Comparison of ENCODE assay signal across 31 cellular contexts in the genomic region with DNA sequence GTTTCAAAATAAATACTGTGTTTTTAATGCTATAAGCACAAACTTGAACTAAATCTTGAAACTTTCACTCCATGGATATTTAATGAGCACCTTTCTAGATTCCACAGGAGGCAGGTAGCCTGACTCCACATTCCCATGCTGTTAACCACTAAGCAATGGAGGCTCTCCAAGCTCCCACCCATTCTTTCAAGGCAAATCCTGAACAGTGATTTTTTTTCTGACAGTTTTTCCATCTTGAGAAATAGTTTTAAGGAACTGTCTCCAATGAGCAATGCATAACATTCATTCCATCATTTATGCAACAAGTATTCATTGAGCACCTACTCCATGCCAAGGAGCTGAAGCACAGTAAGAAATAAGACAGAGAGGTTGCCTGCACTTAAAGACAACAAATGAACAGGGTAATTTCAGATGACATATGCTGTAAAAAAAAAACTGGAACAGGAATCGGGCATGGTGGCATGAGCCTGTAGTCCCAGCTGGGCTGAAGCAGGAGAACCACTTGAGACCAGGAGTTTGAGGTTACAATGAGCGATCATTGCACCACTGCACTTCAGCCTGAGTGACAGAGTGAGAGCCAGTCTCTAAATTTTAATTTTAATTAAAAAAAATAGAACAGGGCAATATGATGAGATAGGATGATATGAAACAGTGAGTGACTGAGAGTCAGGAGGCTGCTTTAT.
"Had no signal": no experiment of that assay in that cellular context is flagged by ENCODE, and none has a peak within 500 bp of the region (broad histone marks: within the 10 kb centered on the region; RNA-seq: fewer than 3 reads in every experiment).

No MANE protein-coding gene starts in this region.

- DNase-seq: colonic mucosa; effector CD8-positive, alpha-beta T cell; endodermal cell; hypothalamus; immature natural killer cell; islet precursor cell; kidney glomerular epithelial cell; left colon; left ventricle myocardium superior; mesenchymal stem cell; mucosa of descending colon; naive B cell; right lobe of liver; stimulated activated CD4-positive, alpha-beta T cell treated with anti-CD3 and anti-CD28 coated beads, Interleukin-12 subunit alpha, Interleukin-12 subunit beta, amount 100 ng/mL, for 4 hours; stimulated activated CD4-positive, alpha-beta T cell treated with anti-CD3 and anti-CD28 coated beads, Interleukin-1b, Interleukin-23, amount 100 ng/mL, for 48 hours; stimulated activated CD4-positive, alpha-beta T cell treated with anti-CD3 and anti-CD28 coated beads, Interleukin-4, amount 100 ng/mL, for 1 hour; stimulated activated CD8-positive, alpha-beta memory T cell treated with anti-CD3 and anti-CD28 coated beads, Interleukin-4, amount 100 ng/mL, for 48 hours; stimulated activated naive CD4-positive, alpha-beta T cell; stimulated activated naive CD8-positive, alpha-beta T cell treated with anti-CD3 and anti-CD28 coated beads, Interleukin-15, amount 100 ng/mL, for 72 hours; thyroid gland had no signal

- H3K4me3 Mint-ChIP-seq: dendritic cell treated with granulocyte-macrophage colony-stimulating factor and Interleukin-4, amounts not matched to agents 40 ng/mL and 50 ng/mL, for 4 days; endodermal cell; immature natural killer cell; mesothelial cell of epicardium; naive B cell; natural killer cell treated with Interleukin-12 subunit alpha and Interleukin-12 subunit beta and Interleukin-15 and Interleukin-18, amount 100 ng/mL, for 72 hours; neural crest cell; stimulated activated naive CD8-positive, alpha-beta T cell treated with anti-CD3 and anti-CD28 coated beads, Interleukin-15, amount 100 ng/mL, for 72 hours; type B pancreatic cell had no signal

- ATAC-seq: esophagus mucosa; left colon; left ventricle myocardium superior; mucosa of descending colon; natural killer cell treated with Interleukin-12 subunit alpha and Interleukin-12 subunit beta and Interleukin-15 and Interleukin-18, amount 100 ng/mL, for 72 hours; right lobe of liver; stimulated activated naive CD8-positive, alpha-beta T cell treated with anti-CD3 and anti-CD28 coated beads, Interleukin-15, amount 100 ng/mL, for 72 hours had no signal

- H3K27ac Mint-ChIP-seq: dendritic cell treated with granulocyte-macrophage colony-stimulating factor and Interleukin-4, amounts not matched to agents 40 ng/mL and 50 ng/mL, for 4 days; endodermal cell; immature natural killer cell; mesothelial cell of epicardium; natural killer cell treated with Interleukin-12 subunit alpha and Interleukin-12 subunit beta and Interleukin-15 and Interleukin-18, amount 100 ng/mL, for 72 hours; progenitor cell of endocrine pancreas; stimulated activated naive CD8-positive, alpha-beta T cell treated with anti-CD3 and anti-CD28 coated beads, Interleukin-15, amount 100 ng/mL, for 72 hours; type B pancreatic cell had no signal

- H3K36me3 Mint-ChIP-seq: mesothelial cell of epicardium, type B pancreatic cell had no signal

- H3K27me3 Mint-ChIP-seq: dendritic cell treated with granulocyte-macrophage colony-stimulating factor and Interleukin-4, amounts not matched to agents 40 ng/mL and 50 ng/mL, for 4 days; progenitor cell of endocrine pancreas; stimulated activated naive CD8-positive, alpha-beta T cell treated with anti-CD3 and anti-CD28 coated beads, Interleukin-15, amount 100 ng/mL, for 72 hours; type B pancreatic cell had no signal

- H3K27ac ChIP-seq: colonic mucosa, epithelial cell of prostate, neutrophil, parathyroid adenoma, right lobe of liver, thyroid gland had no signal

- H3K4me1 Mint-ChIP-seq: endodermal cell; immature natural killer cell; mesothelial cell of epicardium; naive B cell; neural crest cell; stimulated activated naive CD8-positive, alpha-beta T cell treated with anti-CD3 and anti-CD28 coated beads, Interleukin-15, amount 100 ng/mL, for 72 hours had no signal

- H3K9me3 Mint-ChIP-seq: type B pancreatic cell had no signal

- H3K4me3 ChIP-seq: colonic mucosa, mucosa of descending colon, right lobe of liver, smooth muscle cell, thyroid gland had no signal
